In genomic region chr2:70889716-70890037, GRCh38 we compare ENCODE assay signal across 16 cellular contexts. TPM values are rescaled to one million over a fixed set of nuclear protein-coding genes. Genes with fewer than 3 reads are reported as not detected.
"Had no signal": no experiment of that assay in that cellular context is flagged by ENCODE, and none has a peak within 500 bp of the region (broad histone marks: within the 10 kb centered on the region; RNA-seq: fewer than 3 reads in every experiment).

No MANE protein-coding gene starts in this region.

- H3K27ac Mint-ChIP-seq: nephron progenitor cell had no signal

- H3K9me3 ChIP-seq: esophagus squamous epithelium, ovary, testis had no signal

- H3K36me3 ChIP-seq: esophagus squamous epithelium, ovary had no signal

- H3K27me3 ChIP-seq: ovary had no signal

- DNase-seq: activated CD4-positive, alpha-beta T cell treated with anti-CD3 and anti-CD28 coated beads for 36 hours; activated effector memory CD4-positive, alpha-beta T cell treated with Interleukin-2 at 50 U/mL for 16 hours; anterior cingulate cortex; esophagus squamous epithelium; left colon; ovary; stimulated activated CD4-positive, alpha-beta T cell treated with anti-CD3 and anti-CD28 coated beads, Interleukin-2, amount 100 ng/mL, for 48 hours; T-cell; T1000; testis had no signal

- ATAC-seq: activated CD4-positive, alpha-beta T cell treated with anti-CD3 and anti-CD28 coated beads for 36 hours; left colon; T-cell had no signal

- H3K27ac ChIP-seq: esophagus squamous epithelium, ovary, testis had no signal

- H3K4me3 ChIP-seq: lung, ovary had no signal

- H3K36me3 Mint-ChIP-seq: T-cell had no signal

- FAIRE-seq: bronchial epithelial cell had no signal

- H3K9me3 Mint-ChIP-seq: activated naive CD4-positive, alpha-beta T cell treated with anti-CD3 and anti-CD28 coated beads, Interleukin-2, amount 50 U/mL, for 72 hours; nephron progenitor cell; stimulated activated naive CD8-positive, alpha-beta T cell treated with anti-CD3 and anti-CD28 coated beads, Interleukin-15, Interleukin-2, amounts not matched to agents 100 ng/mL and 50 ng/mL, for 24 hours; T-cell had no signal

RNA-seq across cellular contexts. Expression of gene VAX2, which starts 10.7 kb away (rescaled TPM):
- total RNA-seq: activated CD4-positive, alpha-beta T cell treated with anti-CD3 and anti-CD28 coated beads for 36 hours; bronchial epithelial cell; left colon; T-cell; urinary bladder had no signal

RNA-seq across cellular contexts. Expression of gene ATP6V1B1, which starts 46.0 kb away (rescaled TPM):
- total RNA-seq: activated CD4-positive, alpha-beta T cell treated with anti-CD3 and anti-CD28 coated beads for 36 hours; bronchial epithelial cell; left colon; T-cell had no signal

RNA-seq across cellular contexts. Expression of gene CD207, which starts 54.1 kb away (rescaled TPM):
- total RNA-seq: activated CD4-positive, alpha-beta T cell treated with anti-CD3 and anti-CD28 coated beads for 36 hours; activated naive CD4-positive, alpha-beta T cell treated with anti-CD3 and anti-CD28 coated beads, Interleukin-2, amount 50 U/mL, for 72 hours; bronchial epithelial cell; T-cell; urinary bladder had no signal
